In genomic region chr5:137847699-137848098, GRCh38 we compare ENCODE assay signal across 19 cellular contexts. TPM values are rescaled to one million over a fixed set of nuclear protein-coding genes. Genes with fewer than 3 reads are reported as not detected.
DNase-seq lines count a peak whose midpoint lies in the region; ATAC-seq, FAIRE-seq and TF ChIP-seq lines count a peak whose summit lies in the region.
"Had no signal": no experiment of that assay in that cellular context is flagged by ENCODE, and none has a peak within 500 bp of the region (broad histone marks: within the 10 kb centered on the region; RNA-seq: fewer than 3 reads in every experiment).

No MANE protein-coding gene starts in this region.

- H3K9ac ChIP-seq in astrocyte (ENCODE audit: low read length) = no peak overlapping the region

- H3K36me3 ChIP-seq in astrocyte (ENCODE audit: insufficient read depth, low read length) = no peaks in the 10 kb centered on the region
- H3K36me3 ChIP-seq in small intestine (ENCODE audit: control insufficient read depth in 2 of 2, insufficient read depth in 2 of 2, low read length in 2 of 2) = no peaks in the 10 kb centered on the region

- ATAC-seq in GM19023 (IDR thresholded peaks at IDR 0.05; ENCODE audit: unreplicated experiment) (peak; percentile 64), GM21825 (IDR thresholded peaks at IDR 0.05; ENCODE audit: unreplicated experiment) (peak; percentile 58), GM19351 (IDR thresholded peaks at IDR 0.05; ENCODE audit: unreplicated experiment) (no peak)
- ATAC-seq in stimulated activated naive B cell treated with anti-CD40 and anti-IgM and Interleukin-4, amounts not matched to agents 10 μg/mL and 1 μg/mL and 100 μg/mL, for 72 hours (replicated peaks) = peak; percentile 71 to 94
- ATAC-seq: effector memory CD8-positive, alpha-beta T cell; T-helper 17 cell had no signal

- H3K79me2 ChIP-seq in astrocyte (ENCODE audit: insufficient read depth, low read length) = no peaks in the 10 kb centered on the region

- 83 to 88% (median 86%) methylated on average over 6 of the region's 6 CpGs for WGBS in small intestine, 3 donors

- TF ChIP-seq CTCF in astrocyte (IDR thresholded peaks at IDR 0.05; ENCODE audit: insufficient read depth, low read depth, low read length) = no peak

- no peak overlapping the region for H2AFZ ChIP-seq in astrocyte (ENCODE audit: low read depth, low read length)

- H3K4me1 Mint-ChIP-seq in astrocyte (ENCODE audit: low read depth, unreplicated experiment) = no peaks in the 10 kb centered on the region
- peaks cover 10 to 20% of the 10 kb centered on the region in 2 donors for H3K4me1 Mint-ChIP-seq in stimulated activated naive B cell treated with anti-CD40 and anti-IgM and Interleukin-4, amounts not matched to agents 10 μg/mL and 1 μg/mL and 100 μg/mL, for 72 hours
- H3K4me1 Mint-ChIP-seq: central memory CD8-positive, alpha-beta T cell had no signal

- no peaks in the 10 kb centered on the region for H4K20me1 ChIP-seq in astrocyte (ENCODE audit: insufficient read depth, low read length)

- H3K27ac Mint-ChIP-seq in astrocyte (ENCODE audit: unreplicated experiment) = no peak overlapping the region
- peak overlapping the region; percentile 10 for H3K27ac Mint-ChIP-seq in stimulated activated naive B cell treated with anti-CD40 and anti-IgM and Interleukin-4, amounts not matched to agents 10 μg/mL and 1 μg/mL and 100 μg/mL, for 72 hours
- H3K27ac Mint-ChIP-seq: activated T-helper 1 cell treated with anti-CD3 and anti-CD28 coated beads, Interleukin-12 subunit alpha, Interleukin-12 subunit beta, Interleukin-2, Interleukin-4 antibody, amounts not matched to agents 30 ng/mL and 10 ng/mL and 1 ng/mL, durations not matched to agents 14 hours and 24 hours and 36 hours; effector memory CD8-positive, alpha-beta T cell; T-helper 17 cell had no signal

- DNase-seq in astrocyte (ENCODE audit: low read depth) = no peak
- DNase-seq in stimulated activated naive B cell treated with anti-CD40 and anti-IgM and Interleukin-4, amounts not matched to agents 10 μg/mL and 1 μg/mL and 100 μg/mL, for 72 hours = peak; percentile 4
- no peak for DNase-seq in small intestine
- DNase-seq in H4 (ENCODE audit: low spot score) = no peak
- DNase-seq: activated CD8-positive, alpha-beta memory T cell treated with anti-CD3 and anti-CD28 coated beads for 24 hours; effector memory CD8-positive, alpha-beta T cell; Kasumi-1; kidney glomerular epithelial cell; NCI-H1105 treated with DMSO at 0.1 percent for 48 hours; occipital lobe; T-helper 17 cell had no signal

- H3K9me3 ChIP-seq in astrocyte (ENCODE audit: insufficient read depth, low read depth, low read length) (no peaks in the 10 kb centered on the region), small intestine (ENCODE audit: control insufficient read depth, low read depth) (no peaks in the 10 kb centered on the region)
- H3K9me3 ChIP-seq: tibial nerve had no signal

- H3K27ac ChIP-seq in astrocyte (ENCODE audit: low read depth, low read length) = no peak overlapping the region
- H3K27ac ChIP-seq in small intestine (ENCODE audit: low read depth in 1 of 2, low read length in 1 of 2) = no peak overlapping the region

- no peaks in the 10 kb centered on the region for H3K27me3 Mint-ChIP-seq in astrocyte (ENCODE audit: low read depth, unreplicated experiment)
- no peaks in the 10 kb centered on the region for H3K27me3 Mint-ChIP-seq in stimulated activated naive B cell treated with anti-CD40 and anti-IgM and Interleukin-4, amounts not matched to agents 10 μg/mL and 1 μg/mL and 100 μg/mL, for 72 hours
- H3K27me3 Mint-ChIP-seq: central memory CD8-positive, alpha-beta T cell; effector memory CD8-positive, alpha-beta T cell; T-helper 17 cell had no signal

- no peak overlapping the region for H3K4me2 ChIP-seq in astrocyte (ENCODE audit: low read length)

- no peaks in the 10 kb centered on the region for H3K9me3 Mint-ChIP-seq in astrocyte (ENCODE audit: unreplicated experiment)
- no peaks in the 10 kb centered on the region for H3K9me3 Mint-ChIP-seq in stimulated activated naive B cell treated with anti-CD40 and anti-IgM and Interleukin-4, amounts not matched to agents 10 μg/mL and 1 μg/mL and 100 μg/mL, for 72 hours
- H3K9me3 Mint-ChIP-seq: activated T-helper 1 cell treated with anti-CD3 and anti-CD28 coated beads, Interleukin-12 subunit alpha, Interleukin-12 subunit beta, Interleukin-2, Interleukin-4 antibody, amounts not matched to agents 30 ng/mL and 10 ng/mL and 1 ng/mL, durations not matched to agents 14 hours and 24 hours and 36 hours; central memory CD8-positive, alpha-beta T cell; effector memory CD8-positive, alpha-beta T cell had no signal

- FAIRE-seq in astrocyte (lab: Jason Lieb, UNC) (peak; percentile 29), small intestine (lab: Jason Lieb, UNC) (no peak)

- no peak overlapping the region for H3K4me3 ChIP-seq in astrocyte (ENCODE audit: insufficient read depth, low read depth, low read length)
- H3K4me3 ChIP-seq in small intestine (ENCODE audit: low read depth in 1 of 2, low read length in 2 of 2) = no peak overlapping the region
- H3K4me3 ChIP-seq: tibial nerve had no signal

- H3K4me1 ChIP-seq in astrocyte (ENCODE audit: insufficient read depth, low read length) (no peaks in the 10 kb centered on the region), small intestine (ENCODE audit: control insufficient read depth in 2 of 2, insufficient read depth in 1 of 2, low read depth in 1 of 2, low read length in 1 of 2) (no peaks in the 10 kb centered on the region)

- H3K36me3 Mint-ChIP-seq in astrocyte (ENCODE audit: low read depth, unreplicated experiment) = no peaks in the 10 kb centered on the region
- H3K36me3 Mint-ChIP-seq in stimulated activated naive B cell treated with anti-CD40 and anti-IgM and Interleukin-4, amounts not matched to agents 10 μg/mL and 1 μg/mL and 100 μg/mL, for 72 hours = peaks cover 13 to 22% of the 10 kb centered on the region in 2 donors

- no peak overlapping the region for H3K4me3 Mint-ChIP-seq in astrocyte (ENCODE audit: unreplicated experiment)
- peak overlapping the region in 1 of 2 donors; percentile 30 for H3K4me3 Mint-ChIP-seq in stimulated activated naive B cell treated with anti-CD40 and anti-IgM and Interleukin-4, amounts not matched to agents 10 μg/mL and 1 μg/mL and 100 μg/mL, for 72 hours
- H3K4me3 Mint-ChIP-seq: activated T-helper 1 cell treated with anti-CD3 and anti-CD28 coated beads, Interleukin-12 subunit alpha, Interleukin-12 subunit beta, Interleukin-2, Interleukin-4 antibody, amounts not matched to agents 30 ng/mL and 10 ng/mL and 1 ng/mL, durations not matched to agents 14 hours and 24 hours and 36 hours; central memory CD8-positive, alpha-beta T cell; effector memory CD8-positive, alpha-beta T cell; T-helper 17 cell had no signal

- H3K27me3 ChIP-seq in astrocyte (ENCODE audit: insufficient read depth, low read length) (peaks cover 2% of the 10 kb centered on the region), small intestine (ENCODE audit: control insufficient read depth in 2 of 2, insufficient read depth in 2 of 2, low read length in 2 of 2) (no peaks in the 10 kb centered on the region)
- H3K27me3 ChIP-seq: tibial nerve had no signal

RNA-seq across cellular contexts. Expression of gene MYOT, which starts 20.0 kb away (rescaled TPM):
- not detected in 2 replicates for total RNA-seq in astrocyte
- 1 to 10 TPM; 2.0 to 7.0 (median 2.1) TPM for polyA plus RNA-seq in small intestine
- total RNA-seq in H4 (2014; rRNA removed; shearing (Covaris generic)) = not detected in 2 replicates
- total RNA-seq: activated T-helper 1 cell treated with anti-CD3 and anti-CD28 coated beads, Interleukin-12 subunit alpha, Interleukin-12 subunit beta, Interleukin-2, Interleukin-4 antibody, amounts not matched to agents 30 ng/mL and 10 ng/mL and 1 ng/mL, durations not matched to agents 14 hours and 24 hours and 36 hours; mononuclear cell; T-helper 17 cell had no signal
- polyA plus RNA-seq: BJ had no signal

RNA-seq across cellular contexts. Expression of gene PKD2L2, which starts 41.6 kb away (rescaled TPM):
- not detected in 2 replicates for total RNA-seq in astrocyte
- not detected for polyA plus RNA-seq in small intestine
- not detected in 2 replicates for total RNA-seq in H4 (2014; rRNA removed; shearing (Covaris generic))
- total RNA-seq: activated T-helper 1 cell treated with anti-CD3 and anti-CD28 coated beads, Interleukin-12 subunit alpha, Interleukin-12 subunit beta, Interleukin-2, Interleukin-4 antibody, amounts not matched to agents 30 ng/mL and 10 ng/mL and 1 ng/mL, durations not matched to agents 14 hours and 24 hours and 36 hours; mononuclear cell; occipital lobe; T-helper 17 cell; tibial nerve had no signal
- polyA plus RNA-seq: BJ had no signal
